In genomic region chr19:45640849-45641273, GRCh38 we compare ENCODE assay signal across 8 cellular contexts. TPM values are rescaled to one million over a fixed set of nuclear protein-coding genes. Genes with fewer than 3 reads are reported as not detected.
DNase-seq lines count a peak whose midpoint lies in the region; ATAC-seq and TF ChIP-seq lines count a peak whose summit lies in the region.

No MANE protein-coding gene starts in this region.

- H3K27ac Mint-ChIP-seq in T-helper 1 cell treated with Interleukin-12 subunit alpha and Interleukin-12 subunit beta and Interleukin-4 antibody, amounts not matched to agents 30 μg/mL and 1 μg/mL, for 36 hours = peak overlapping the region; percentile 94
- peak overlapping the region; percentile 55 for H3K27ac Mint-ChIP-seq in endothelial cell (ENCODE audit: unreplicated experiment)

- H3K4me1 ChIP-seq in uterus = peaks cover 0 to 8% of the 10 kb centered on the region in 2 donors

- intact Hi-C loops in sciatic nerve (cut with DNase I) = loop anchor here (5.0 kb wide), 1 partner anchor 119 kb away; no protein-coding TSS in a partner anchor
- intact Hi-C loops in uterus (cut with DNase I; ENCODE audit: low total_unique reads) = loop anchor here (5.0 kb wide), 2 partner anchors 39 to 119 kb away; partner anchors contain the start of gene GPR4
- intact Hi-C loops in posterior cingulate gyrus (cut with DNase I) = loop anchor here (5.0 kb wide), 2 partner anchors 41 to 119 kb away; no protein-coding TSS in a partner anchor

- ATAC-seq in sciatic nerve (no peak), HG02571 (IDR thresholded peaks at IDR 0.05; ENCODE audit: unreplicated experiment) (no peak)

- TF ChIP-seq CTCF in endothelial cell (IDR thresholded peaks at IDR 0.05; ENCODE audit: unreplicated experiment) = no peak
- no peak for TF ChIP-seq CTCF in uterus (IDR thresholded peaks at IDR 0.05)

- peaks cover 10% of the 10 kb centered on the region for H3K36me3 Mint-ChIP-seq in T-helper 1 cell treated with Interleukin-12 subunit alpha and Interleukin-12 subunit beta and Interleukin-4 antibody, amounts not matched to agents 30 μg/mL and 1 μg/mL, for 36 hours (ENCODE audit: low read depth)
- H3K36me3 Mint-ChIP-seq in endothelial cell (ENCODE audit: low read depth, unreplicated experiment) = peaks cover 5% of the 10 kb centered on the region

- no peaks in the 10 kb centered on the region for H3K9me3 Mint-ChIP-seq in T-helper 1 cell treated with Interleukin-12 subunit alpha and Interleukin-12 subunit beta and Interleukin-4 antibody, amounts not matched to agents 30 μg/mL and 1 μg/mL, for 36 hours
- H3K9me3 Mint-ChIP-seq in endothelial cell (ENCODE audit: unreplicated experiment) = no peaks in the 10 kb centered on the region

- H3K27ac ChIP-seq in uterus = peak overlapping the region in 1 of 2 donors; percentile 72

- H3K27me3 ChIP-seq in uterus = peaks cover 0 to 6% of the 10 kb centered on the region in 2 donors

- H3K4me1 Mint-ChIP-seq in T-helper 1 cell treated with Interleukin-12 subunit alpha and Interleukin-12 subunit beta and Interleukin-4 antibody, amounts not matched to agents 30 μg/mL and 1 μg/mL, for 36 hours (ENCODE audit: low read depth) = peaks cover 28% of the 10 kb centered on the region
- H3K4me1 Mint-ChIP-seq in endothelial cell (ENCODE audit: unreplicated experiment) = peaks cover 24% of the 10 kb centered on the region

- DNase-seq in endothelial cell (ENCODE audit: low spot score) (no peak), sciatic nerve (ENCODE audit: low spot score) (peak; percentile 68), uterus (no peak), posterior cingulate gyrus (no peak), NCI-H1105 (lab: John Stamatoyannopoulos, UW) (no peak)

- H3K4me3 ChIP-seq in GM08714 (ENCODE audit: low read length) (peak overlapping the region; percentile 26; the same call in 1 of the 2 replicates), uterus (no peak overlapping the region)

- peak overlapping the region; percentile 82 for H3K4me3 Mint-ChIP-seq in T-helper 1 cell treated with Interleukin-12 subunit alpha and Interleukin-12 subunit beta and Interleukin-4 antibody, amounts not matched to agents 30 μg/mL and 1 μg/mL, for 36 hours
- H3K4me3 Mint-ChIP-seq in endothelial cell (ENCODE audit: unreplicated experiment) = peak overlapping the region; percentile 49

- TF ChIP-seq POLR2A in uterus (IDR thresholded peaks at IDR 0.05) = no peak

- peaks cover 4% of the 10 kb centered on the region for H3K27me3 Mint-ChIP-seq in T-helper 1 cell treated with Interleukin-12 subunit alpha and Interleukin-12 subunit beta and Interleukin-4 antibody, amounts not matched to agents 30 μg/mL and 1 μg/mL, for 36 hours (ENCODE audit: low read depth)
- peaks cover 5% of the 10 kb centered on the region for H3K27me3 Mint-ChIP-seq in endothelial cell (ENCODE audit: unreplicated experiment)

- H3K9me3 ChIP-seq in uterus = no peaks in the 10 kb centered on the region

- H3K36me3 ChIP-seq in uterus = no peaks in the 10 kb centered on the region

RNA-seq across cellular contexts. Expression of gene EML2, which starts 1.7 kb away (rescaled TPM):
- total RNA-seq in endothelial cell (ENCODE audit: unreplicated experiment) (20.3 TPM), sciatic nerve (43.3 TPM), uterus (10 to 100 TPM in 2 of 4 donors, 1 to 10 TPM in 2; 1.2 to 18.4 (median 11.6) TPM)

RNA-seq across cellular contexts. Expression of gene GIPR, which starts 27.2 kb away (rescaled TPM):
- total RNA-seq in endothelial cell (ENCODE audit: unreplicated experiment) (1.6 TPM), sciatic nerve (5.0 TPM), uterus (under 1 TPM in 1 of 4 donors, not detected in 3; 0.98 TPM)

RNA-seq across cellular contexts. Expression of gene GPR4, which starts 38.8 kb away (rescaled TPM):
- total RNA-seq in endothelial cell (ENCODE audit: unreplicated experiment) = 13.5 TPM
- 29.7 TPM for total RNA-seq in sciatic nerve
- total RNA-seq in uterus = 10 to 100 TPM in 1 of 4 donors, 1 to 10 TPM in 2, under 1 TPM in 1; 0.62 to 13.5 (median 6.6) TPM

RNA-seq across cellular contexts. Expression of gene SNRPD2, which starts 50.9 kb away (rescaled TPM):
- total RNA-seq in endothelial cell (ENCODE audit: unreplicated experiment) (479 TPM), sciatic nerve (209 TPM), uterus (100 to 1,000 TPM in 3 of 4 donors, 10 to 100 TPM in 1; 96.0 to 386 (median 310) TPM)

RNA-seq across cellular contexts. Expression of gene QPCTL, which starts 51.6 kb away (rescaled TPM):
- total RNA-seq in endothelial cell (ENCODE audit: unreplicated experiment) (10.6 TPM), sciatic nerve (10.9 TPM), uterus (10 to 100 TPM in 1 of 4 donors, 1 to 10 TPM in 2, not detected in 1; 6.5 to 18.2 (median 9.5) TPM)
